27 cellular contexts compared by ENCODE assay signal in the genomic region with DNA sequence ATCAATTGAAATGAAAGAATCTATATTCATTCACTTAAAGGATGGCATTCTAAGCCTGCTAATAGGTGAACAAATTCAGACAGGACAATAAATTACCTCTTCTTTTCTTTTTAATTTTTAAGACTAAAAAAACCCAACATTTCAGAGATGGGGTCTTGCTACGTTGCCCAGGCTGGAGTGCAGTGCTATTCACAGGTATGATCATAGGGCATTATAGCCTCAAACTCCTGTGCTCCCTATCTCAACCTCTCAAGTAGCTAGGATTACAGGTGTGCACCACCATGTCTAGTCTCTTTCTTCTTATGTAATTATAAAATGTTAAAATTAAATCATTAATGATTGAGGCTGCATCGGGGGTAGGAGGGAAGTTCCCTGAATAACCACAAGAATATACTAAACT.
"Had no signal": no experiment of that assay in that cellular context is flagged by ENCODE, and none has a peak within 500 bp of the region (broad histone marks: within the 10 kb centered on the region; RNA-seq: fewer than 3 reads in every experiment).

No MANE protein-coding gene starts in this region.

- H3K9me3 ChIP-seq: stomach, suprapubic skin, testis, thoracic aorta, thyroid gland, tibial artery, tibial nerve, transverse colon, upper lobe of left lung, upper lobe of right lung, uterus, vagina had no signal

- H3K4me1 ChIP-seq: stomach, suprapubic skin, testis, thyroid gland, tibial nerve, transverse colon, upper lobe of left lung, upper lobe of right lung, uterus, vagina had no signal

- H3K4me3 ChIP-seq: stomach, suprapubic skin, testis, thoracic aorta, thyroid gland, tibial artery, tibial nerve, transverse colon, upper lobe of left lung, upper lobe of right lung, uterus, vagina had no signal

- H3K36me3 ChIP-seq: stomach, suprapubic skin, thoracic aorta, thyroid gland, tibial artery, tibial nerve, transverse colon, upper lobe of left lung, upper lobe of right lung, vagina had no signal

- H3K27ac ChIP-seq: stomach, suprapubic skin, testis, thoracic aorta, thyroid gland, tibial artery, tibial nerve, transverse colon, upper lobe of left lung, upper lobe of right lung, uterus, vagina had no signal

- H3K27me3 ChIP-seq: stomach, suprapubic skin, testis, thyroid gland, tibial artery, tibial nerve, transverse colon, upper lobe of left lung, upper lobe of right lung, uterus, vagina had no signal

- FAIRE-seq: urothelium cell line had no signal

- ATAC-seq: stimulated activated effector memory CD8-positive, alpha-beta T cell treated with anti-CD3 and anti-CD28 coated beads, Interleukin-12 subunit alpha, Interleukin-12 subunit beta, amount 100 ng/mL, for 72 hours; stimulated activated memory B cell treated with anti-CD40 and anti-IgM and Interleukin-4, amounts not matched to agents 10 μg/mL and 1 μg/mL and 100 μg/mL, for 72 hours; stimulated activated naive B cell treated with anti-CD40 and anti-IgM and Interleukin-4, amounts not matched to agents 10 μg/mL and 1 μg/mL and 100 μg/mL, for 72 hours; stimulated activated naive CD8-positive, alpha-beta T cell treated with anti-CD3 and anti-CD28 coated beads, Interleukin-15, amount 100 ng/mL, for 72 hours; stimulated activated naive CD8-positive, alpha-beta T cell treated with anti-CD3 and anti-CD28 coated beads, Interleukin-15, Interleukin-2, amounts not matched to agents 100 U/mL and 50 U/mL, for 24 hours; upper lobe of right lung had no signal

- DNase-seq: stimulated activated CD4-positive, alpha-beta T cell treated with anti-CD3 and anti-CD28 coated beads, Interleukin-2, amount 100 ng/mL, for 48 hours; stimulated activated CD4-positive, alpha-beta T cell treated with anti-CD3 and anti-CD28 coated beads, Interleukin-4, amount 100 ng/mL, for 1 hour; stimulated activated CD4-positive, alpha-beta T cell treated with anti-CD3 and anti-CD28 coated beads, Interleukin-4, amount 100 ng/mL, for 24 hours; stimulated activated CD4-positive, alpha-beta T cell treated with anti-CD3 and anti-CD28 coated beads, Interleukin-4, amount 100 ng/mL, for 4 hours; stimulated activated CD8-positive, alpha-beta memory T cell treated with anti-CD3 and anti-CD28 coated beads, Interleukin-4, amount 100 ng/mL, for 48 hours; stimulated activated naive B cell treated with anti-CD40 and anti-IgM and Interleukin-4, amounts not matched to agents 10 μg/mL and 1 μg/mL and 100 μg/mL, for 72 hours; stimulated activated naive CD4-positive, alpha-beta T cell; stimulated activated naive CD4-positive, alpha-beta T cell treated with Interleukin-2 at 50 U/mL for 16 hours; stimulated activated naive CD8-positive, alpha-beta T cell treated with anti-CD3 and anti-CD28 coated beads, Interleukin-15, amount 100 ng/mL, for 72 hours; stimulated activated naive CD8-positive, alpha-beta T cell treated with anti-CD3 and anti-CD28 coated beads, Interleukin-15, Interleukin-2, amounts not matched to agents 100 U/mL and 50 U/mL, for 24 hours; stomach; substantia nigra; testis; thyroid gland; tibial artery; transverse colon; trophoblast cell; upper lobe of left lung; upper lobe of right lung; uterus had no signal
